In genomic region chr13:28548872-28549271, GRCh38 we compare ENCODE assay signal across 1 cellular context.
TF ChIP-seq lines count a peak whose summit lies in the region.

No MANE protein-coding gene starts in this region.

TF ChIP-seq in K562, 482 proteins besides CTCF, POLR2A, EP300 and RAD21 (continued from another document):
- TF ChIP-seq BRF2 (IDR thresholded peaks at IDR 0.05; ENCODE audit: borderline replicate concordance, insufficient read depth, insufficient read length) (no peak), POU5F1 (IDR thresholded peaks at IDR 0.05; ENCODE audit: borderline replicate concordance, low read depth, low read length, partially characterized antibody) (no peak), HNRNPLL (IDR thresholded peaks at IDR 0.05; ENCODE audit: low read depth, low read length, poor library complexity, severe bottlenecking) (no peak), EGR1 (conservative IDR thresholded peaks at IDR 0.05) (no peak), SRF (CRISPR knock-in tag; IDR thresholded peaks at IDR 0.05) (no peak), SPI1 (IDR thresholded peaks at IDR 0.05; ENCODE audit: borderline replicate concordance, low read depth, low read length) (no peak), ZNF699 (CRISPR knock-in tag; IDR thresholded peaks at IDR 0.05; ENCODE audit: insufficient replicate concordance) (no peak), YY1 (IDR thresholded peaks at IDR 0.05; ENCODE audit: borderline replicate concordance in 1 of 3, control insufficient read depth in 1 of 3, extremely low read depth in 1 of 3, insufficient read depth in 3 of 3, insufficient read length in 1 of 3, insufficient replicate concordance in 2 of 3, low read depth in 1 of 3, low read length in 2 of 3) (no peak)
